Comparison of ENCODE assay signal across 9 cellular contexts in genomic region chr4:15569746-15570145, GRCh38.
"Had no signal": no experiment of that assay in that cellular context is flagged by ENCODE, and none has a peak within 500 bp of the region (broad histone marks: within the 10 kb centered on the region; RNA-seq: fewer than 3 reads in every experiment).

No MANE protein-coding gene starts in this region.

- H3K27ac Mint-ChIP-seq: GM23338, H9, HFFc6 had no signal

- H3K9me3 Mint-ChIP-seq: GM23338, H9, HFFc6 had no signal

- H2AFZ ChIP-seq: GM23248, GM23338 had no signal

- H3K36me3 ChIP-seq: HAP-1 had no signal

- H3K9ac ChIP-seq: GM23248 had no signal

- H3K4me3 Mint-ChIP-seq: GM23338, H9, HFFc6 had no signal

- H3K4me1 Mint-ChIP-seq: GM23338, H9 had no signal

- H3K4me1 ChIP-seq: HAP-1 had no signal

- H3K9me3 ChIP-seq: HAP-1 had no signal

- H3K27ac ChIP-seq: GM23248 had no signal

- H3K4me3 ChIP-seq: GM23248, GM23338, HAP-1 had no signal

- ATAC-seq: GM23338, HCT116 had no signal

- H3K4me2 ChIP-seq: GM23338 had no signal

- DNase-seq: GM23248, GOT3, H7, H9, HCEC 1CT, HFFc6 had no signal
